In the genomic region with DNA sequence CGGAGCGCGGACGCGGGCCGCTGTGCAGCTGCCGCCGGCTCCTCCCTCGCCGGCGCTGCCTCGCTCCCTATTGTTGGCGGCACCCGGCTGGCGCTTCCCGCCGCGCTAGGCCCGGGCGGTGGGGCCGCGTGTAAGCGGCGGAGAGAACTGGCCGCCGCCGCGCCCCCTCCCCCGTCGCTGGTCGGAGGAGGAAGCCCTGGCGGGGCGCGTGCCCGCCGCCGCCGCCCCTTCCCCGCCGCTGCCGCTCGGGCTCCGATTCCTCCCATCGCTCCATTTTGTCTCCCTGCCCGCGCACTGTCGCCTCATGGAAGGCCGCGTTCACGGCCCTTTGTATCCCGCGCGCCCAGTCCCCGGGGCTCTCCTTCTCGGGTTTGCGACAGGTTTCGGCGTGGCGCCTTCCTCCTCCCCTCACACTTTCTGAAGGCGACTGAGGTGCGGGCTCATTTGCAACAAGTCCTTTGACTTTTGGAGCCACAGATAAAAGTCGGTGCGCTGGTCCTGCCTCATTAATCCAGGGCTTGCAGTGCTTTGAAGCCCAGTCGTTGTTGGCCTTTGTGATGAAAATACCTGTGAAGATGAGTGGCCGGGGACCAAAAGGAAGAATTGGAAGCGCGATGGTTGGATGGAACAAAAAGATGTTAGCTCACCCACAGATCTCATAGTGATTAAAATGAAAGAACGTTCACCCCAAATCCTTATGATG, we compare ENCODE assay signal across 8 cellular contexts. TPM values are rescaled to one million over a fixed set of nuclear protein-coding genes. Genes with fewer than 3 reads are reported as not detected.
DNase-seq lines count a peak whose midpoint lies in the region; ATAC-seq and TF ChIP-seq lines count a peak whose summit lies in the region.

No MANE protein-coding gene starts in this region.

- H3K4me3 ChIP-seq in SK-N-SH (ENCODE audit: low read depth in 2 of 2, low read length in 1 of 2) (peak overlapping the region; percentile 94 to 99), adipocyte (ENCODE audit: low read length) (peak overlapping the region; percentile 95), left ventricle myocardium inferior (peak overlapping the region; percentile 86), uterus (peak overlapping the region; percentile 65 to 94)

- peak overlapping the region; percentile 76 to 87 for H3K27ac ChIP-seq in SK-N-SH (ENCODE audit: low read depth in 2 of 2, low read length in 1 of 2)
- peak overlapping the region; percentile 97 for H3K27ac ChIP-seq in left ventricle myocardium inferior (replicated peaks)
- peak overlapping the region; percentile 96 for H3K27ac ChIP-seq in uterus

- peaks cover 45% of the 10 kb centered on the region for H4K20me1 ChIP-seq in SK-N-SH (ENCODE audit: insufficient read depth)

- no peaks in the 10 kb centered on the region for H3F3A ChIP-seq in SK-N-SH (replicated peaks; ENCODE audit: insufficient read depth)

- H3K36me3 ChIP-seq in SK-N-SH (replicated peaks in 1 of 2; ENCODE audit: control insufficient read depth in 1 of 2, insufficient read depth in 2 of 2, low read length in 1 of 2) (peaks cover 4% of the 10 kb centered on the region in 2 experiments), adipocyte (ENCODE audit: control insufficient read depth, insufficient read depth, low read length, severe bottlenecking) (peaks cover 3% of the 10 kb centered on the region), left ventricle myocardium inferior (no peaks in the 10 kb centered on the region), uterus (no peaks in the 10 kb centered on the region)

- H3K9me3 ChIP-seq in SK-N-SH (no peaks in the 10 kb centered on the region), adipocyte (ENCODE audit: control insufficient read depth, low read length) (no peaks in the 10 kb centered on the region), left ventricle myocardium inferior (replicated peaks) (no peaks in the 10 kb centered on the region), uterus (no peaks in the 10 kb centered on the region)

- intact Hi-C loops in left ventricle myocardium inferior (cut with micrococcal nuclease) (no loop called here), posterior vena cava (cut with DNase I) (no loop called here), uterus (cut with DNase I; ENCODE audit: low total_unique reads) (no loop called here)

- no peak for TF ChIP-seq POLR2A in uterus (IDR thresholded peaks at IDR 0.05)

- peak; percentile 84 for DNase-seq in COLO668 (lab: John Stamatoyannopoulos, UW; ENCODE audit: unreplicated experiment)
- peak; percentile 75 for DNase-seq in SK-N-SH
- DNase-seq in adipocyte (ENCODE audit: low read depth): peak; percentile 70
- DNase-seq in left ventricle myocardium inferior: peak; percentile 43
- DNase-seq in posterior vena cava (ENCODE audit: low spot score): peak; percentile 83
- peak; percentile 25 to 33 for DNase-seq in uterus

- H3K9ac ChIP-seq in SK-N-SH: peak overlapping the region; percentile 98
- peak overlapping the region; percentile 92 for H3K9ac ChIP-seq in adipocyte (ENCODE audit: low read length)

- TF ChIP-seq CTCF in SK-N-SH (IDR thresholded peaks at IDR 0.05) (no peak), left ventricle myocardium inferior (IDR thresholded peaks at IDR 0.05; ENCODE audit: borderline replicate concordance) (no peak), uterus (IDR thresholded peaks at IDR 0.05) (no peak)

- no peaks in the 10 kb centered on the region for H3K9me2 ChIP-seq in SK-N-SH

- H2AFZ ChIP-seq in SK-N-SH (ENCODE audit: low read depth): no peak overlapping the region; the same call in 1 of the 2 replicates

- H3K4me2 ChIP-seq in SK-N-SH: peak overlapping the region; percentile 76

- peaks cover 57% of the 10 kb centered on the region for H3K79me2 ChIP-seq in SK-N-SH (ENCODE audit: insufficient read depth)

- no peaks in the 10 kb centered on the region for H3K27me3 ChIP-seq in SK-N-SH (ENCODE audit: insufficient read depth)
- no peaks in the 10 kb centered on the region for H3K27me3 ChIP-seq in adipocyte (replicated peaks; ENCODE audit: control insufficient read depth, insufficient read depth, low read length)
- no peaks in the 10 kb centered on the region for H3K27me3 ChIP-seq in left ventricle myocardium inferior (ENCODE audit: low read depth)
- no peaks in the 10 kb centered on the region for H3K27me3 ChIP-seq in uterus

- peaks cover 0 to 20% of the 10 kb centered on the region in 2 experiments; a peak in 3 of 4 replicates for H3K4me1 ChIP-seq in SK-N-SH (ENCODE audit: control insufficient read depth in 1 of 2, insufficient read depth in 2 of 2, low read depth in 1 of 2, low read length in 1 of 2)
- peaks cover 23% of the 10 kb centered on the region for H3K4me1 ChIP-seq in adipocyte (ENCODE audit: control insufficient read depth, insufficient read depth, low read length)
- H3K4me1 ChIP-seq in left ventricle myocardium inferior: peaks cover 56% of the 10 kb centered on the region
- no peaks in the 10 kb centered on the region for H3K4me1 ChIP-seq in uterus

- CTCF ChIA-PET in SK-N-SH (lab: Yijun Ruan, JAX): interaction anchor here (1.4 kb wide), 1 partner anchor 14 kb away, joined by 5 read pairs; no protein-coding TSS in a partner anchor

- ATAC-seq in GM19452 (IDR thresholded peaks at IDR 0.05; ENCODE audit: unreplicated experiment) (peak; percentile 33), HG03558 (IDR thresholded peaks at IDR 0.05; ENCODE audit: extremely low read depth, unreplicated experiment) (peak; percentile 1)

- no peak for TF ChIP-seq EP300 in SK-N-SH (IDR thresholded peaks at IDR 0.05; ENCODE audit: borderline replicate concordance in 1 of 2, low read depth in 1 of 2, low read length in 1 of 2)

- under 1% methylated on average over 21 of the region's 68 CpGs for WGBS in SK-N-SH (ENCODE audit: low lambda C conversion rate)

- no peak for TF ChIP-seq RAD21 in SK-N-SH (IDR thresholded peaks at IDR 0.05; ENCODE audit: low read length)

- POLR2A ChIA-PET in SK-N-SH (lab: Yijun Ruan, JAX): no interaction called here

TF ChIP-seq in SK-N-SH, 30 proteins besides CTCF, POLR2A, EP300 and RAD21:
- no peak for TF ChIP-seq ELF1 (IDR thresholded peaks at IDR 0.05)
- no peak for TF ChIP-seq JUND (IDR thresholded peaks at IDR 0.05)
- TF ChIP-seq GATA2 (CRISPR knock-in tag; IDR thresholded peaks at IDR 0.05): no peak
- TF ChIP-seq TAF1 (IDR thresholded peaks at IDR 0.05; ENCODE audit: borderline replicate concordance, low read depth, low read length): no peak
- TF ChIP-seq CHD2 (IDR thresholded peaks at IDR 0.05; ENCODE audit: low read length, partially characterized antibody): no peak
- no peak for TF ChIP-seq ZBTB33 (IDR thresholded peaks at IDR 0.05; ENCODE audit: borderline replicate concordance, low read depth)
- no peak for TF ChIP-seq YY1 (IDR thresholded peaks at IDR 0.05; ENCODE audit: low read depth)
- TF ChIP-seq USF1 (IDR thresholded peaks at IDR 0.05; ENCODE audit: borderline replicate concordance, low read depth): no peak
- TF ChIP-seq RXRA (IDR thresholded peaks at IDR 0.05; ENCODE audit: borderline replicate concordance, low read depth): no peak
- no peak for TF ChIP-seq EZH2phosphoT487 (IDR thresholded peaks at IDR 0.05; ENCODE audit: borderline replicate concordance, low read depth)
- TF ChIP-seq NFIC (IDR thresholded peaks at IDR 0.05; ENCODE audit: borderline replicate concordance): no peak
- no peak for TF ChIP-seq TEAD4 (IDR thresholded peaks at IDR 0.05; ENCODE audit: borderline replicate concordance, insufficient read depth)
- TF ChIP-seq MAX (IDR thresholded peaks at IDR 0.05; ENCODE audit: low read depth): no peak; the same call in 1 of the 2 replicates
- TF ChIP-seq USF2 (IDR thresholded peaks at IDR 0.05; ENCODE audit: borderline replicate concordance, low read depth, low read length): no peak
- no peak for TF ChIP-seq FOXJ3 (CRISPR knock-in tag; IDR thresholded peaks at IDR 0.05)
- no peak; the same call in none of the 2 replicates for TF ChIP-seq MXI1 (IDR thresholded peaks at IDR 0.05; ENCODE audit: low read depth, low read length)
TF ChIP-seq in SK-N-SH: peak in this region for 0.

RNA-seq across cellular contexts. Expression of gene CPSF6, which starts 0.7 kb away (rescaled TPM):
- 46.2 and 84.1 TPM in 2 replicates for polyA plus RNA-seq in SK-N-SH (2012; rRNA removed)
- 55.8 and 63.7 TPM in 2 replicates for polyA plus RNA-seq in SK-N-SH (2012; cell fraction: cytosol; rRNA removed)
- polyA plus RNA-seq in SK-N-SH (2012; cell fraction: nucleus; rRNA removed): 66.1 and 96.6 TPM in 2 replicates
- total RNA-seq in left ventricle myocardium inferior (28.6 TPM), posterior vena cava (10 to 100 TPM; 42.9 to 44.9 TPM), uterus (100 to 1,000 TPM in 2 of 4 donors, 10 to 100 TPM in 2; 27.7 to 111 (median 72.6) TPM)

Comparison
In these comparisons a context has a peak if more than half of its experiments do, and no peak if none do; other contexts are left out.
1. Peak in every context shown above with its lines: DNase-seq, ATAC-seq, H3K4me3 ChIP-seq and H3K27ac ChIP-seq.
2. DNase-seq: peak in every context shown above with its lines; median percentile 84 in COLO668; 83 in posterior vena cava; 75 in SK-N-SH; 70 in adipocyte; 43 in left ventricle myocardium inferior; 29 in uterus.